In genomic region chr5:126649709-126650108, GRCh38 we compare ENCODE assay signal across 1 cellular context.
TF ChIP-seq lines count a peak whose summit lies in the region.

No MANE protein-coding gene starts in this region.

TF ChIP-seq in HepG2, 621 proteins besides CTCF, POLR2A, EP300 and RAD21:
- TF ChIP-seq CEBPB (IDR thresholded peaks at IDR 0.05; ENCODE audit: borderline replicate concordance, low read depth, low read length) (0 out of 2 replicates have a peak, but pooled peaks have one; percentile 5), ZNF770 (CRISPR knock-in tag; IDR thresholded peaks at IDR 0.05) (peak; percentile 92), ZMYM3 (CRISPR knock-in tag; IDR thresholded peaks at IDR 0.05) (peak; percentile 66; the same call in 1 of the 2 replicates)
